Comparison of ENCODE assay signal across 11 cellular contexts in genomic region chr17:58515286-58515685, GRCh38. TPM values are rescaled to one million over a fixed set of nuclear protein-coding genes. Genes with fewer than 3 reads are reported as not detected.
DNase-seq lines count a peak whose midpoint lies in the region; TF ChIP-seq lines count a peak whose summit lies in the region.
"Had no signal": no experiment of that assay in that cellular context is flagged by ENCODE, and none has a peak within 500 bp of the region (broad histone marks: within the 10 kb centered on the region; RNA-seq: fewer than 3 reads in every experiment).

No MANE protein-coding gene starts in this region.

- H2BK20ac ChIP-seq in H9 (ENCODE audit: low read depth, low read length, poor library complexity, severe bottlenecking): no peak overlapping the region

- H3T11ph ChIP-seq in H9 (ENCODE audit: low read length): no peak overlapping the region

- H2BK5ac ChIP-seq in H9 (ENCODE audit: insufficient read length, low read length): no peak overlapping the region

- H4K20me1 ChIP-seq in H9 (ENCODE audit: control insufficient read depth, insufficient read depth, insufficient read length): no peaks in the 10 kb centered on the region
- H4K20me1 ChIP-seq in hepatocyte (ENCODE audit: insufficient read depth, poor library complexity, severe bottlenecking): peaks cover 3% of the 10 kb centered on the region

- peak overlapping the region; percentile 78 to 90; a peak in 4 of 5 replicates for H3K4me3 Mint-ChIP-seq in H9
- H3K4me3 Mint-ChIP-seq in activated CD4-positive, alpha-beta memory T cell treated with anti-CD3 and anti-CD28 coated beads for 36 hours: peak overlapping the region; percentile 58

- H3K4me1 ChIP-seq in H9 (ENCODE audit: insufficient read depth, low read length) (peaks cover 3% of the 10 kb centered on the region; the same call in 1 of the 2 replicates), hepatocyte (ENCODE audit: insufficient read depth) (peaks cover 20% of the 10 kb centered on the region), BE2C (0 out of 2 replicates have a peak, but pooled peaks cover 3% of the 10 kb centered on the region)

- H3K4me3 ChIP-seq in hepatocyte (no peak overlapping the region), skin epidermis (peak overlapping the region in 1 of 7 experiments; percentile 84), BE2C (ENCODE audit: low read depth, low read length) (no peak overlapping the region)

- no peak overlapping the region for H3K4ac ChIP-seq in H9 (ENCODE audit: low read depth, low read length)

- no peak overlapping the region for H2BK120ac ChIP-seq in H9 (ENCODE audit: low read depth, low read length, poor library complexity, severe bottlenecking)

- DNase-seq in H9: no peak
- no peak for DNase-seq in activated CD4-positive, alpha-beta memory T cell treated with anti-CD3 and anti-CD28 coated beads for 36 hours
- no peak for DNase-seq in hepatocyte (ENCODE audit: low spot score)
- DNase-seq in NCI-H1436 treated with DMSO at 0.1 percent for 48 hours (lab: John Stamatoyannopoulos, UW): no peak
- no peak for DNase-seq in T1000 (lab: John Stamatoyannopoulos, UW)
- DNase-seq in BE2C: no peak
- no peak for DNase-seq in stimulated activated CD4-positive, alpha-beta T cell treated with anti-CD3 and anti-CD28 coated beads, Interleukin-4, amount 100 ng/mL, for 24 hours
- DNase-seq: amniotic stem cell, GOT3 had no signal

- H3K27ac ChIP-seq in H9 (ENCODE audit: insufficient read length, low read depth, low read length): no peak overlapping the region
- H3K27ac ChIP-seq in hepatocyte: peak overlapping the region; percentile 94
- peak overlapping the region in 12 of 21 experiments; percentile 1 to 85 (median 76) for H3K27ac ChIP-seq in skin epidermis
- H3K27ac ChIP-seq: KMS-11 had no signal

- H3K14ac ChIP-seq in H9 (ENCODE audit: insufficient read depth, low read length): no peak overlapping the region

- peaks cover 28 to 38% of the 10 kb centered on the region in 2 experiments for H3K4me1 Mint-ChIP-seq in H9
- peaks cover 41% of the 10 kb centered on the region for H3K4me1 Mint-ChIP-seq in activated CD4-positive, alpha-beta memory T cell treated with anti-CD3 and anti-CD28 coated beads for 36 hours (ENCODE audit: low read depth)

- H3K79me1 ChIP-seq in H9 (ENCODE audit: insufficient read depth, low read depth, low read length, poor library complexity, severe bottlenecking): no peaks in the 10 kb centered on the region

- no peak overlapping the region for H2BK12ac ChIP-seq in H9 (ENCODE audit: insufficient read length, low read depth, low read length)

- H2AFZ ChIP-seq in H9 (ENCODE audit: low read length): no peak overlapping the region
- H2AFZ ChIP-seq in hepatocyte: no peak overlapping the region

- no peak overlapping the region for H4K5ac ChIP-seq in H9 (ENCODE audit: insufficient read length, low read depth, low read length)

- no peak overlapping the region for H3K18ac ChIP-seq in H9 (ENCODE audit: insufficient read length, low read depth, low read length)

- peak overlapping the region; percentile 35 for H3K9ac ChIP-seq in H9 (ENCODE audit: extremely low read depth, insufficient read length, low read length)
- H3K9ac ChIP-seq: KMS-11 had no signal

- H3K23ac ChIP-seq in H9 (ENCODE audit: insufficient read length, low read depth, low read length): no peak overlapping the region

- H3K27me3 ChIP-seq in H9 (ENCODE audit: insufficient read depth, low read length): no peaks in the 10 kb centered on the region
- H3K27me3 ChIP-seq in hepatocyte: no peaks in the 10 kb centered on the region
- no peaks in the 10 kb centered on the region for H3K27me3 ChIP-seq in BE2C

- no peak overlapping the region for H2BK15ac ChIP-seq in H9 (ENCODE audit: low read depth, low read length)

- H3K56ac ChIP-seq in H9 (ENCODE audit: insufficient read length, low read depth, low read length): no peak overlapping the region

- POLR2A ChIA-PET in activated CD4-positive, alpha-beta memory T cell treated with anti-CD3 and anti-CD28 coated beads for 36 hours (lab: Charles Lee): interaction anchor here (0.6 to 1.7 kb wide), 8 partner anchors 10 to 189 kb away, joined by 3 to 7 read pairs (median 4); no protein-coding TSS in a partner anchor

- H3K79me2 ChIP-seq in H9 (ENCODE audit: insufficient read depth, low read length) (no peaks in the 10 kb centered on the region), hepatocyte (peaks cover 48% of the 10 kb centered on the region)

- TF ChIP-seq CTCF in H9 (conservative IDR thresholded peaks at IDR 0.05) (no peak), hepatocyte (IDR thresholded peaks at IDR 0.05; ENCODE audit: poor library complexity) (no peak), BE2C (IDR thresholded peaks at IDR 0.05; ENCODE audit: low read depth, low read length) (no peak)

- peak overlapping the region in 2 of 3 experiments; percentile 66 to 96; a peak in 4 of 7 replicates for H3K27ac Mint-ChIP-seq in H9
- H3K27ac Mint-ChIP-seq in activated CD4-positive, alpha-beta memory T cell treated with anti-CD3 and anti-CD28 coated beads for 36 hours: peak overlapping the region; percentile 5

- no peak overlapping the region for H2AK5ac ChIP-seq in H9 (ENCODE audit: insufficient read length, low read length)

- H3K27me3 Mint-ChIP-seq in H9 (ENCODE audit: low read depth): no peaks in the 10 kb centered on the region
- H3K27me3 Mint-ChIP-seq in activated CD4-positive, alpha-beta memory T cell treated with anti-CD3 and anti-CD28 coated beads for 36 hours: no peaks in the 10 kb centered on the region

- H3K9me2 ChIP-seq in hepatocyte (replicated peaks; ENCODE audit: insufficient read depth): no peaks in the 10 kb centered on the region

- no CpG with 5 or more reads among the region's 2 CpGs for WGBS in H9 (ENCODE audit: extremely low coverage, insufficient read length, low lambda C conversion rate)
- 85% methylated on average over 2 of the region's 2 CpGs for WGBS in hepatocyte (ENCODE audit: low lambda C conversion rate, missing lambda C conversion rate)

- no peak overlapping the region for H4K8ac ChIP-seq in H9 (replicated peaks; ENCODE audit: insufficient read length, low read depth, low read length)

- H3K9me3 ChIP-seq in H9 (ENCODE audit: control insufficient read depth, low read depth, low read length) (no peaks in the 10 kb centered on the region), hepatocyte (ENCODE audit: low read depth) (no peaks in the 10 kb centered on the region), BE2C (no peaks in the 10 kb centered on the region)

- CTCF ChIA-PET in activated CD4-positive, alpha-beta memory T cell treated with anti-CD3 and anti-CD28 coated beads for 36 hours (lab: Charles Lee): interaction anchor here (0.9 to 2.3 kb wide), 4 partner anchors 27 to 490 kb away, joined by 3 to 13 read pairs (median 3); partner anchors contain the start of genes HSF5 and RNF43

- intact Hi-C loops in activated CD4-positive, alpha-beta memory T cell treated with anti-CD3 and anti-CD28 coated beads for 36 hours (cut with micrococcal nuclease): loop anchor here (5.0 kb wide), 1 partner anchor 178 kb away; no protein-coding TSS in a partner anchor

- H3K4me2 ChIP-seq in H9 (ENCODE audit: insufficient read depth, insufficient read length, low read length): peak overlapping the region; percentile 56
- peak overlapping the region; percentile 81 for H3K4me2 ChIP-seq in hepatocyte
- H3K4me2 ChIP-seq: KMS-11 had no signal

- H4K91ac ChIP-seq in H9 (ENCODE audit: insufficient read length, low read depth, low read length): no peak overlapping the region

- H3K9me3 Mint-ChIP-seq in H9: no peaks in the 10 kb centered on the region; a peak in 2 of 5 replicates
- H3K9me3 Mint-ChIP-seq in activated CD4-positive, alpha-beta memory T cell treated with anti-CD3 and anti-CD28 coated beads for 36 hours: no peaks in the 10 kb centered on the region

- peaks cover 12% of the 10 kb centered on the region for H3K23me2 ChIP-seq in H9 (ENCODE audit: insufficient read length, low read depth, low read length, poor library complexity, severe bottlenecking)

- H3K36me3 Mint-ChIP-seq in H9 (ENCODE audit: insufficient read depth in 1 of 3, low read depth in 3 of 3): peaks cover 11 to 26% (median 25%) of the 10 kb centered on the region in 3 experiments; a peak in 6 of 7 replicates
- H3K36me3 Mint-ChIP-seq in activated CD4-positive, alpha-beta memory T cell treated with anti-CD3 and anti-CD28 coated beads for 36 hours: peaks cover 21% of the 10 kb centered on the region

- H3K36me3 ChIP-seq in hepatocyte (replicated peaks; ENCODE audit: insufficient read depth, low read depth) (peaks cover 3% of the 10 kb centered on the region), BE2C (peaks cover 20% of the 10 kb centered on the region; the same call in 1 of the 2 replicates)

RNA-seq across cellular contexts. Expression of gene MTMR4, which starts 0.8 kb away (rescaled TPM):
- total RNA-seq in H9 (2021) (20.7 and 31.2 TPM in 2 replicates), hepatocyte (38.2 and 47.8 TPM in 2 replicates)
- 10 to 100 TPM; 61.6 to 66.5 TPM for total RNA-seq in activated CD4-positive, alpha-beta memory T cell treated with anti-CD3 and anti-CD28 coated beads for 36 hours
- polyA plus RNA-seq in hepatocyte: 25.2 and 27.3 TPM in 2 replicates
- 22.5 TPM for polyA plus RNA-seq in BE2C (2012; ENCODE audit: insufficient read depth, insufficient read length, low read depth)

RNA-seq across cellular contexts. Expression of gene HSF5, which starts 27.1 kb away (rescaled TPM):
- not detected in 2 replicates for total RNA-seq in H9 (2021)
- total RNA-seq in activated CD4-positive, alpha-beta memory T cell treated with anti-CD3 and anti-CD28 coated beads for 36 hours: 1 to 10 TPM; 2.9 to 3.0 TPM
- total RNA-seq in hepatocyte: 0.03 TPM in 1 of 2 replicates, not detected in the other
- not detected in 2 replicates for polyA plus RNA-seq in hepatocyte
- polyA plus RNA-seq in BE2C (2012; ENCODE audit: insufficient read depth, insufficient read length, low read depth): not detected
